Comparison of ENCODE assay signal across 13 cellular contexts in the genomic region with DNA sequence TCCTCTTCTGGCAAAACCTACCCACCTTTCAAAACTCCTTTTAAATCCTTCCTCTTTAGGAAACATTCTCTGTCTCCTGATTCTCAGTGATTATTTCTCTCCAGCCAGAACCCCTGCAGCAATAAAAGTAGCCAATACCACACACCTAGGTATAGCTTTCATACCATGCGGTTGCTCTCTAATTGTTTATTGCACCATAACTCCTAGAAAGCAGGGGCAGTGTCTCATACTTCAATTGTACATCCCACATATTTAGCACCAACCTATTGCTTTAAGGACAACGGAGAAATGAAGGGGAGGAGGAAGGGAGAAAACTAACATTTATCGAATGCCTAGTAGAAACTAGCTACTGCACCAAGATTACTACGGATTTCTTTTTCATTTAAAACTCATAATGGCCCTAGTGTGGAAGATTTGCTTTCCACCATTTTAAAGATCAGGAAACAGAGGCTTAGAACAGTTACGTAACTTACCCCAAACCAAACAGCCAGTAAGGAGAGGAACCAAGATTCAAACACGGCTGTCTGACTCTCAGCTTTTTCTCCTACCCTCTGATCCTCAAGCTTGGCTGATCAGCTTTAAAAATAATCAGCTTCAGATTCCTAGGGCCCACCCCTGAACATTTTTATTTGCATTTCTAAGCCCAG. TPM values are rescaled to one million over a fixed set of nuclear protein-coding genes. Genes with fewer than 3 reads are reported as not detected.
DNase-seq lines count a peak whose midpoint lies in the region; TF ChIP-seq lines count a peak whose summit lies in the region.
"Had no signal": no experiment of that assay in that cellular context is flagged by ENCODE, and none has a peak within 500 bp of the region (broad histone marks: within the 10 kb centered on the region; RNA-seq: fewer than 3 reads in every experiment).

No MANE protein-coding gene starts in this region.

- H2AFZ ChIP-seq in osteoblast (ENCODE audit: low read length): peak overlapping the region; percentile 36

- H3K4me2 ChIP-seq in osteoblast (ENCODE audit: insufficient read depth, low read length): no peak overlapping the region

- no peak overlapping the region for H3K27ac Mint-ChIP-seq in activated CD4-positive, alpha-beta memory T cell treated with anti-CD3 and anti-CD28 coated beads for 36 hours
- H3K27ac Mint-ChIP-seq: activated naive CD4-positive, alpha-beta T cell treated with anti-CD3 and anti-CD28 coated beads for 36 hours had no signal

- H3K4me1 ChIP-seq in osteoblast (ENCODE audit: insufficient read depth, low read length): peaks cover 10% of the 10 kb centered on the region

- peaks cover 23% of the 10 kb centered on the region for H3K4me1 Mint-ChIP-seq in activated CD4-positive, alpha-beta memory T cell treated with anti-CD3 and anti-CD28 coated beads for 36 hours (ENCODE audit: low read depth)
- H3K4me1 Mint-ChIP-seq: immature natural killer cell had no signal

- H3K36me3 ChIP-seq in osteoblast (ENCODE audit: insufficient read depth, low read length): no peaks in the 10 kb centered on the region
- H3K36me3 ChIP-seq: thyroid gland had no signal

- no peak overlapping the region for H3K4me3 Mint-ChIP-seq in activated CD4-positive, alpha-beta memory T cell treated with anti-CD3 and anti-CD28 coated beads for 36 hours
- H3K4me3 Mint-ChIP-seq: activated naive CD4-positive, alpha-beta T cell treated with anti-CD3 and anti-CD28 coated beads for 36 hours; immature natural killer cell had no signal

- H3K79me2 ChIP-seq in osteoblast (ENCODE audit: insufficient read depth, low read length): no peaks in the 10 kb centered on the region

- DNase-seq in HL-60 (ENCODE audit: low read depth in 1 of 2, low spot score in 1 of 2): peak in 1 of 2 experiments; percentile 44
- peak; percentile 85 for DNase-seq in NCI-H82 (lab: John Stamatoyannopoulos, UW)
- no peak for DNase-seq in osteoblast (ENCODE audit: insufficient read length, low spot score, missing footprints)
- no peak for DNase-seq in activated CD4-positive, alpha-beta memory T cell treated with anti-CD3 and anti-CD28 coated beads for 36 hours
- DNase-seq in T-helper 2 cell: no peak
- DNase-seq in stimulated activated CD4-positive, alpha-beta T cell treated with anti-CD3 and anti-CD28 coated beads, Interleukin-2, amount 100 ng/mL, for 24 hours: no peak
- DNase-seq in HEK293T (ENCODE audit: extremely low spot score): no peak
- DNase-seq: activated naive CD4-positive, alpha-beta T cell treated with anti-CD3 and anti-CD28 coated beads for 36 hours; immature natural killer cell; NCI-H2171 had no signal

- CTCF ChIA-PET in activated CD4-positive, alpha-beta memory T cell treated with anti-CD3 and anti-CD28 coated beads for 36 hours (lab: Charles Lee): interaction anchor here (0.8 kb wide), 1 partner anchor 23 kb away, joined by 3 read pairs; no protein-coding TSS in a partner anchor
- CTCF ChIA-PET in HEK293T (lab: Yijun Ruan, JAX): interaction anchor here (0.6 to 1.4 kb wide), 7 partner anchors 12 to 161 kb away, joined by 3 to 4 read pairs (median 3); no protein-coding TSS in a partner anchor

- H4K20me1 ChIP-seq in osteoblast (ENCODE audit: insufficient read depth, low read length): no peaks in the 10 kb centered on the region

- intact Hi-C loops in activated CD4-positive, alpha-beta memory T cell treated with anti-CD3 and anti-CD28 coated beads for 36 hours (cut with micrococcal nuclease): no loop called here

- TF ChIP-seq CTCF in HL-60 (IDR thresholded peaks at IDR 0.05; ENCODE audit: insufficient read depth, low read length) (no peak), osteoblast (IDR thresholded peaks at IDR 0.05; ENCODE audit: extremely low read depth, low read depth, low read length) (no peak)

- peaks cover 2% of the 10 kb centered on the region for H3K9me3 Mint-ChIP-seq in activated CD4-positive, alpha-beta memory T cell treated with anti-CD3 and anti-CD28 coated beads for 36 hours
- H3K9me3 Mint-ChIP-seq: activated naive CD4-positive, alpha-beta T cell treated with anti-CD3 and anti-CD28 coated beads for 36 hours; immature natural killer cell had no signal

- no peaks in the 10 kb centered on the region for H3K36me3 Mint-ChIP-seq in activated CD4-positive, alpha-beta memory T cell treated with anti-CD3 and anti-CD28 coated beads for 36 hours
- H3K36me3 Mint-ChIP-seq: immature natural killer cell had no signal

- POLR2A ChIA-PET in activated CD4-positive, alpha-beta memory T cell treated with anti-CD3 and anti-CD28 coated beads for 36 hours (lab: Charles Lee): no interaction called here
- POLR2A ChIA-PET in HEK293T (lab: Yijun Ruan, JAX): no interaction called here

- H3K9me3 ChIP-seq in osteoblast (ENCODE audit: low read depth, low read length): no peaks in the 10 kb centered on the region
- H3K9me3 ChIP-seq: thyroid gland had no signal

- H3K4me3 ChIP-seq in HL-60 (replicated peaks; ENCODE audit: insufficient read depth, low read length) (no peak overlapping the region), osteoblast (ENCODE audit: insufficient read depth, low read length) (no peak overlapping the region)
- H3K4me3 ChIP-seq: thyroid gland had no signal

- H3K27me3 Mint-ChIP-seq in activated CD4-positive, alpha-beta memory T cell treated with anti-CD3 and anti-CD28 coated beads for 36 hours: no peaks in the 10 kb centered on the region

- H3K27ac ChIP-seq in HL-60 (replicated peaks): peak overlapping the region; percentile 56
- H3K27ac ChIP-seq in cingulate gyrus (ENCODE audit: low read depth, low read length): peak overlapping the region; percentile 65
- no peak overlapping the region for H3K27ac ChIP-seq in osteoblast (ENCODE audit: low read depth, low read length)
- H3K27ac ChIP-seq: foreskin keratinocyte, thyroid gland had no signal

- H3K27me3 ChIP-seq in HL-60 (ENCODE audit: insufficient read depth, poor library complexity, severe bottlenecking): no peaks in the 10 kb centered on the region
- H3K27me3 ChIP-seq in osteoblast (ENCODE audit: insufficient read depth, low read length): no peaks in the 10 kb centered on the region
- H3K27me3 ChIP-seq: foreskin keratinocyte, thyroid gland had no signal

TF ChIP-seq in HEK293T, 16 proteins besides CTCF, POLR2A, EP300 and RAD21:
- TF ChIP-seq FOXM1 (IDR thresholded peaks at IDR 0.05; ENCODE audit: borderline replicate concordance): no peak

RNA-seq across cellular contexts. Expression of gene ATXN1, which starts 43.4 kb away (rescaled TPM):
- 44.2 and 48.5 TPM in 2 replicates for total RNA-seq in osteoblast
- total RNA-seq in activated CD4-positive, alpha-beta memory T cell treated with anti-CD3 and anti-CD28 coated beads for 36 hours: 10 to 100 TPM; 34.1 to 36.7 TPM
